In genomic region chr19:44673510-44673909, GRCh38 we compare ENCODE assay signal across 1 cellular context.
TF ChIP-seq lines count a peak whose summit lies in the region.

No MANE protein-coding gene starts in this region.

TF ChIP-seq in HepG2, 621 proteins besides CTCF, POLR2A, EP300 and RAD21:
- TF ChIP-seq PRDM4 (CRISPR knock-in tag; IDR thresholded peaks at IDR 0.05; ENCODE audit: borderline replicate concordance), result no peak
- TF ChIP-seq ZNF629 (CRISPR knock-in tag; conservative IDR thresholded peaks at IDR 0.05), result 0 out of 2 replicates have a peak, but pooled peaks have one; percentile 38
